7 cellular contexts compared by ENCODE assay signal in genomic region chr17:73166731-73167581, GRCh38. TPM values are rescaled to one million over a fixed set of nuclear protein-coding genes. Genes with fewer than 3 reads are reported as not detected.
A peak's percentile ranks its signal among the peaks of the same experiment; 100 is the strongest.
DNase-seq lines count a peak whose midpoint lies in the region; ATAC-seq and TF ChIP-seq lines count a peak whose summit lies in the region.

No MANE protein-coding gene starts in this region.

- no peak for TF ChIP-seq POLR2A in GM18505 (IDR thresholded peaks at IDR 0.05; ENCODE audit: borderline replicate concordance, extremely low read depth, insufficient read depth, insufficient read length)

- no peak for DNase-seq in activated naive CD4-positive, alpha-beta T cell treated with anti-CD3 and anti-CD28 coated beads, Interleukin-2, amount 50 U/mL, for 72 hours (ENCODE audit: low spot score in 2 of 2)
- DNase-seq in naive B cell (no peak), NCI-H446 treated with DMSO at 0.1 percent for 48 hours (lab: John Stamatoyannopoulos, UW) (no peak)

- H3K27me3 Mint-ChIP-seq in naive B cell = peaks cover 62 to 77% (median 76%) of the 10 kb centered on the region in 3 donors

- H3K4me1 Mint-ChIP-seq in naive B cell = peaks cover 24 to 37% (median 34%) of the 10 kb centered on the region in 3 donors

- peak overlapping the region in 1 of 2 donors; percentile 24 for H3K27ac Mint-ChIP-seq in activated naive CD4-positive, alpha-beta T cell treated with anti-CD3 and anti-CD28 coated beads, Interleukin-2, amount 50 U/mL, for 72 hours
- H3K27ac Mint-ChIP-seq in naive B cell = peak overlapping the region in 3 of 6 donors; percentile 11 to 78 (median 47)

- peaks cover 0 to 9% of the 10 kb centered on the region in 2 donors for H3K36me3 Mint-ChIP-seq in activated naive CD4-positive, alpha-beta T cell treated with anti-CD3 and anti-CD28 coated beads, Interleukin-2, amount 50 U/mL, for 72 hours
- H3K36me3 Mint-ChIP-seq in naive B cell = no peaks in the 10 kb centered on the region

- ATAC-seq in GM18505 (IDR thresholded peaks at IDR 0.05; ENCODE audit: unreplicated experiment) (peak; percentile 31), HG03135 (IDR thresholded peaks at IDR 0.05; ENCODE audit: unreplicated experiment) (peak; percentile 36), naive B cell (ENCODE audit: low read depth in 2 of 2) (peak; percentile 72 to 78), GM19467 (IDR thresholded peaks at IDR 0.05; ENCODE audit: unreplicated experiment) (no peak), GM21576 (IDR thresholded peaks at IDR 0.05; ENCODE audit: unreplicated experiment) (no peak)
- ATAC-seq in activated naive CD4-positive, alpha-beta T cell treated with anti-CD3 and anti-CD28 coated beads, Interleukin-2, amount 50 U/mL, for 72 hours = peak; percentile 63 to 73

- H3K9me3 Mint-ChIP-seq in activated naive CD4-positive, alpha-beta T cell treated with anti-CD3 and anti-CD28 coated beads, Interleukin-2, amount 50 U/mL, for 72 hours = no peaks in the 10 kb centered on the region
- H3K9me3 Mint-ChIP-seq in naive B cell = no peaks in the 10 kb centered on the region

- peak overlapping the region in 7 of 8 donors; percentile 14 to 83 (median 77) for H3K4me3 Mint-ChIP-seq in naive B cell

RNA-seq across cellular contexts. Expression of gene SSTR2, which starts 2.1 kb away (rescaled TPM):
- under 1 TPM; 0.12 to 0.87 TPM for total RNA-seq in activated naive CD4-positive, alpha-beta T cell treated with anti-CD3 and anti-CD28 coated beads, Interleukin-2, amount 50 U/mL, for 72 hours
- polyA plus RNA-seq in naive B cell (ENCODE audit: low read depth in 6 of 6) = under 1 TPM in 1 of 6 donors, not detected in 5; 0.08 TPM

RNA-seq across cellular contexts. Expression of gene COG1, which starts 25.9 kb away (rescaled TPM):
- total RNA-seq in activated naive CD4-positive, alpha-beta T cell treated with anti-CD3 and anti-CD28 coated beads, Interleukin-2, amount 50 U/mL, for 72 hours = 10 to 100 TPM; 26.8 to 40.5 TPM
- polyA plus RNA-seq in naive B cell (ENCODE audit: low read depth in 6 of 6) = 10 to 100 TPM in 4 of 6 donors, 1 to 10 TPM in 2; 3.9 to 19.9 (median 14.9) TPM

Comparison
In these comparisons a context has a peak if more than half of its experiments do, and no peak if none do; other contexts are left out.
1. ATAC-seq: peak in GM18505 (single experiment), HG03135 (single experiment), activated naive CD4-positive, alpha-beta T cell treated with anti-CD3 and anti-CD28 coated beads, Interleukin-2, amount 50 U/mL, for 72 hours (2 of 2) and naive B cell (2 of 2); none in GM19467 (single experiment) and GM21576 (single experiment).